ENCODE assay signal across 9 cellular contexts in the genomic region with DNA sequence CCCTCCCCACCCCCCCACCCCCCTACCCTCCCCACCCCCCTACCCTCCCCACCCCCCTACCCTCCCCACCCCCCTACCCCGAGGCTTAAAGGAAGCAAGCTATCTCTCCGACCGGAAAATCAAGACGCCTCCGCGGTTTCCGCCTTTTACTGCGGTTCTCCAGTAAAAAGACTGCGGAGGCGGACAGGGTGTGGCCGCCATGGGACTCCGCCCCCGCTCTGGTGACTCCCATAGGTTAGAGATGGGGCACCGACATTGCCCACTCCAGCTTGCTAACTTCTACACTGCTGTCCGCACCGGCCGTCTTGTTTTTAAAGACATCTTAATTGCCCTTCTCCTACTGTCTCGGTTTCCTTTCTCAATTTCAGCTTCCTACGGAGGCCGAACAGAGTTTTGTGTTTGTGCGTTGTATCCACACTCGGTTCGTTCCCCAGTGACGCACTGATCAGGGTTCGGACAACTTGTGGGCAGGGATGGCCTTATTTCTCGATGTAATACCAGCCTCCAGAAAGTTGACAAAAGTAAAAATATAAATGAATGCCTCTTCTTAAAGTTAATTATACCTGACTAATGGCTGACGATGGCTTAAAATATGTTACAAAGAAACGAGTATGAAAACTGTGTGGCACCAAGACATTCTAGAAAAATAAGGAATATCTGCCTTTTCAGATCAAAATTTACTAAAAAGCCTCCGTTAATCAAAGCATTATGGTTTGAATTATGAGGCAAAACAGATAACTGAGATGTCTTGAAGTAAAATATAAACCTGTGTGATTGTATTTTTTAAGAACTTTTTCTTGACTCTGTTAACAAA. TPM values are rescaled to one million over a fixed set of nuclear protein-coding genes. Genes with fewer than 3 reads are reported as not detected.
DNase-seq lines count a peak whose midpoint lies in the region; ATAC-seq and TF ChIP-seq lines count a peak whose summit lies in the region.
"Had no signal": no experiment of that assay in that cellular context is flagged by ENCODE, and none has a peak within 500 bp of the region (broad histone marks: within the 10 kb centered on the region; RNA-seq: fewer than 3 reads in every experiment).

No MANE protein-coding gene starts in this region.

- TF ChIP-seq CTCF in ovary (IDR thresholded peaks at IDR 0.05) (no peak), omental fat pad (IDR thresholded peaks at IDR 0.05) (no peak)

- H3K4me1 ChIP-seq in ovary (ENCODE audit: insufficient read depth) = peaks cover 7% of the 10 kb centered on the region

- no peak for TF ChIP-seq POLR2A in ovary (IDR thresholded peaks at IDR 0.05)

- no peak for ATAC-seq in GM18858 (IDR thresholded peaks at IDR 0.05; ENCODE audit: unreplicated experiment)
- no peak for ATAC-seq in HG02970 (IDR thresholded peaks at IDR 0.05; ENCODE audit: low FRiP score, unreplicated experiment)
- ATAC-seq in omental fat pad (ENCODE audit: low FRiP score) = no peak

- DNase-seq in Caki2 (ENCODE audit: low read depth) (peak; percentile 82), T-helper 2 cell (peak in 3 of 5 experiments; percentile 22 to 66 (median 52)), ovary (peak; percentile 18 to 51 (median 38)), DMS153 treated with DMSO at 0.1 percent for 48 hours (lab: John Stamatoyannopoulos, UW; ENCODE audit: unreplicated experiment) (no peak), omental fat pad (ENCODE audit: low spot score) (no peak)
- DNase-seq in central memory CD4-positive, alpha-beta T cell = peak; percentile 57

- peaks cover 0 to under 1% of the 10 kb centered on the region in 2 donors for H3K9me3 ChIP-seq in ovary

- no peaks in the 10 kb centered on the region for H3K27me3 ChIP-seq in ovary

- in situ Hi-C loops in Caki2 (cut with HindIII; ENCODE audit: low pct_unique_long_range_greater_than_20kb, low sequenced_read_pairs) = no loop called here

- no peak for TF ChIP-seq EP300 in ovary (IDR thresholded peaks at IDR 0.05)

- intact Hi-C loops in ovary (cut with DNase I) = loop anchor here in 1 of 4 donors (10.0 kb wide), 1 partner anchor 69 kb away; a partner anchor contains a TSS

- no peak overlapping the region for H3K4me3 ChIP-seq in ovary

- no peaks in the 10 kb centered on the region for H3K36me3 ChIP-seq in ovary

- WGBS in ovary, 3 donors = 80 to 83% (median 82%) methylated on average over 22 to 29 of the region's 29 CpGs

- no peak overlapping the region for H3K27ac ChIP-seq in ovary

RNA-seq across cellular contexts. Expression of a gene that starts 1.1 kb away (rescaled TPM):
- 12.1 and 12.8 TPM in 2 replicates for total RNA-seq in Caki2 (2014; rRNA removed; shearing (Covaris generic); ENCODE audit: low replicate concordance)
- total RNA-seq in ovary = 1 to 10 TPM; 7.3 to 9.2 (median 7.5) TPM
- 1 to 10 TPM; 4.8 to 8.3 TPM for polyA plus RNA-seq in ovary
- total RNA-seq in omental fat pad = 10 to 100 TPM in 2 of 4 donors, 1 to 10 TPM in 2; 4.3 to 12.6 (median 8.7) TPM

RNA-seq across cellular contexts. Expression of a gene that starts 20.4 kb away (rescaled TPM):
- total RNA-seq in Caki2 (2014; rRNA removed; shearing (Covaris generic); ENCODE audit: low replicate concordance) = not detected in 2 replicates
- under 1 TPM; 0.20 to 0.84 (median 0.46) TPM for total RNA-seq in ovary
- under 1 TPM; 0.11 to 0.53 TPM for polyA plus RNA-seq in ovary
- total RNA-seq in omental fat pad = 10 to 100 TPM in 1 of 4 donors, 1 to 10 TPM in 3; 2.7 to 25.4 (median 4.2) TPM
- total RNA-seq: M059J had no signal

RNA-seq across cellular contexts. Expression of a gene that starts 47.2 kb away (rescaled TPM):
- total RNA-seq in Caki2 (2014; rRNA removed; shearing (Covaris generic); ENCODE audit: low replicate concordance) = 58.5 and 90.0 TPM in 2 replicates
- total RNA-seq in ovary (10 to 100 TPM; 32.1 to 46.1 (median 35.8) TPM), omental fat pad (10 to 100 TPM; 23.3 to 66.7 (median 36.2) TPM)
- 10 to 100 TPM; 31.2 to 33.2 TPM for polyA plus RNA-seq in ovary

RNA-seq across cellular contexts. Expression of a gene that starts 48.1 kb away (rescaled TPM):
- not detected in 2 replicates for total RNA-seq in Caki2 (2014; rRNA removed; shearing (Covaris generic); ENCODE audit: low replicate concordance)
- total RNA-seq in ovary = not detected
- not detected for polyA plus RNA-seq in ovary
- not detected for total RNA-seq in omental fat pad
- total RNA-seq: M059J had no signal

Comparison
In these comparisons a context has a peak if more than half of its experiments do, and no peak if none do; other contexts are left out.
1. DNase-seq: peak in Caki2 (single experiment), T-helper 2 cell (3 of 5), central memory CD4-positive, alpha-beta T cell (single experiment) and ovary (5 of 5); none in DMS153 treated with DMSO at 0.1 percent for 48 hours (single experiment) and omental fat pad (single experiment).